Comparison of ENCODE assay signal across 8 cellular contexts in the genomic region with DNA sequence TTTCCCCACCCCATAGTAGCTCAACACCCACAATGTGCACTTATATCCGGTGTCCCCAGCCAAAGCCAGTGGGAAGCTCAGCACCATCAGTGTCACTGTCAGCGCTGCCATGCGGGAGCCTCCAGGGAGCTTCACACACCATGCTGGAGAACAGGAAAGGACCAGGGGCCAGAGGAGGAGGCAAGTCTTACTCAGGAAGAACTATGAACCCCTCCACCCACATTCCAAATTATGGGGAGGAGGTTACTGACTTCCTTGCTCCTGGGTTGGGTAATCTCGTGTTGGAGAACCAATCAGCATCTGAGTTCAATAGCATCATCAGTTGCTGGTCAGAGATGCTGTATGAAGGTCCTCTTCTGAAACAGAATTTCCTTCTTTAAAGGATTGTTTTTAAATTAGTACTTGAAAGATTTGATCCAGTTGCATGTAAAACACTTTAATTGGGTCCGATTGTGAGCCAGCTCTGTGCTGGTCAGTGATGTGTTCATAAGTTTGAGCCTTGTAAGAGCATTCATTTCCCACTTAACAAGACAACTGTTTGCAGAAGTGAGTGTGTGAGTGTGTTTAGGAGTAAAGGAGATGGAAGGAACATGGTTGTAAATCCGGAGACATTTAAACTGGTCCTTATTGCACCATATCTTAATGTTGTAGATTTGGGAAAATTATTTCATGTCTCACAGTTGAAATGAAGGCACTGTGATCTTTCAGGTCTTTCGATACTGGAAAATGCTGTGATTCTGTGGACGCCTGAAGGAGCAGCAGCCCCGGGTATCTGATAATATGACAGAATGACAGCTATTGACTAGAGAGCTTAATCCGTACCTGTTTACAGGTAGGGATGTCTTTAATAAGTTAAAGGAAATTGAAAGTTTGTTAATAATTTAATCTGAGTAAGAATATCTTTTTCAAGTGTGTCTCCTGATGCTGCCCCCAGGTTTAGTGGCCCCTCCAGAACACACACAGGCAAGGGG. TPM values are rescaled to one million over a fixed set of nuclear protein-coding genes. Genes with fewer than 3 reads are reported as not detected.
DNase-seq lines count a peak whose midpoint lies in the region; ATAC-seq and TF ChIP-seq lines count a peak whose summit lies in the region.
"Not testable (repeated sequence)": the region's sequence is repeated elsewhere in the genome, so short reads cannot be mapped to it uniquely, and the experiment has no call there.

No MANE protein-coding gene starts in this region.

- not testable (repeated sequence) for H3K4me1 Mint-ChIP-seq in effector memory CD8-positive, alpha-beta T cell (ENCODE audit: low read depth in 2 of 2)

- not testable (repeated sequence) for TF ChIP-seq RAD21 in liver (IDR thresholded peaks at IDR 0.05)

- WGBS in liver: 41% methylated on average over 10 of the region's 10 CpGs

- not testable (repeated sequence) for H3K36me3 Mint-ChIP-seq in effector memory CD8-positive, alpha-beta T cell (ENCODE audit: insufficient read depth)

- not testable (repeated sequence) for H3K36me3 ChIP-seq in GM06990 (ENCODE audit: control insufficient read depth, insufficient read depth, low read length); liver (ENCODE audit: control insufficient read depth in 4 of 4, insufficient read depth in 3 of 4, low read depth in 1 of 4, low read length in 3 of 4); subcutaneous abdominal adipose tissue (ENCODE audit: control insufficient read depth in 5 of 5, insufficient read depth in 5 of 5, low read length in 5 of 5)

- not testable (repeated sequence) for H3K9me3 ChIP-seq in liver (ENCODE audit: control insufficient read depth in 4 of 4, low read length in 3 of 4); subcutaneous abdominal adipose tissue (ENCODE audit: control insufficient read depth in 5 of 5, low read length in 5 of 5)

- H3K4me3 ChIP-seq in GM06990 (replicated peaks; ENCODE audit: low read depth, low read length) (peak overlapping the region; percentile 28; the same call in 1 of the 2 replicates), subcutaneous abdominal adipose tissue (ENCODE audit: low read depth in 1 of 5, low read length in 5 of 5) (peak overlapping the region in 2 of 5 donors; percentile 28 to 40)
- not testable (repeated sequence) for H3K4me3 ChIP-seq in liver (ENCODE audit: low read depth in 1 of 3, low read length in 3 of 3)

- ATAC-seq in GM19324 (IDR thresholded peaks at IDR 0.05; ENCODE audit: low FRiP score, unreplicated experiment) (peak; percentile 82), HG02571 (IDR thresholded peaks at IDR 0.05; ENCODE audit: unreplicated experiment) (peak; percentile 90), HG03439 (IDR thresholded peaks at IDR 0.05; ENCODE audit: unreplicated experiment) (peak; percentile 95)
- ATAC-seq in effector memory CD8-positive, alpha-beta T cell (replicated peaks): peak; percentile 95

- H3K27ac ChIP-seq in liver (ENCODE audit: low read depth in 1 of 2, low read length in 2 of 2): peak overlapping the region; percentile 50 to 56
- peak overlapping the region; percentile 26 for H3K27ac ChIP-seq in subcutaneous abdominal adipose tissue (ENCODE audit: low read depth, low read length)

- in situ Hi-C loops in SK-MEL-5 (cut with HindIII; ENCODE audit: low pct_unique_long_range_greater_than_20kb, low sequenced_read_pairs): not testable (repeated sequence)

- not testable (repeated sequence) for H3K27me3 ChIP-seq in GM06990 (replicated peaks; ENCODE audit: control insufficient read depth, insufficient read depth, low read length); liver (ENCODE audit: control insufficient read depth in 4 of 4, insufficient read depth in 4 of 4, low read length in 3 of 4); subcutaneous abdominal adipose tissue (ENCODE audit: control insufficient read depth in 5 of 5, insufficient read depth in 4 of 5, low read length in 5 of 5)

- peak overlapping the region in 1 of 2 donors; percentile 29 for H3K4me3 Mint-ChIP-seq in effector memory CD8-positive, alpha-beta T cell

- peak overlapping the region in 1 of 2 donors; percentile 41 for H3K27ac Mint-ChIP-seq in effector memory CD8-positive, alpha-beta T cell

- peak; percentile 65 for DNase-seq in GM06990 (ENCODE audit: extremely low read depth, insufficient read length)
- peak; percentile 8 for DNase-seq in SK-MEL-5 (ENCODE audit: low read depth, low spot score)
- DNase-seq in effector memory CD8-positive, alpha-beta T cell: peak in 1 of 3 experiments; percentile 19

- not testable (repeated sequence) for H3K9ac ChIP-seq in liver (ENCODE audit: low read depth in 1 of 2, low read length in 2 of 2); subcutaneous abdominal adipose tissue (ENCODE audit: low read length in 5 of 5)

- H3K9me3 Mint-ChIP-seq in effector memory CD8-positive, alpha-beta T cell: not testable (repeated sequence)

- H3K27me3 Mint-ChIP-seq in effector memory CD8-positive, alpha-beta T cell: peaks cover 30 to 67% of the 10 kb centered on the region in 2 donors

- not testable (repeated sequence) for H3K4me1 ChIP-seq in liver (ENCODE audit: control insufficient read depth in 4 of 4, insufficient read depth in 4 of 4, low read length in 3 of 4); subcutaneous abdominal adipose tissue (ENCODE audit: control insufficient read depth in 5 of 5, insufficient read depth in 5 of 5, low read length in 5 of 5)

- TF ChIP-seq CTCF in GM06990 (IDR thresholded peaks at IDR 0.05; ENCODE audit: insufficient read depth, low read length, poor library complexity, severe bottlenecking); liver (IDR thresholded peaks at IDR 0.05; ENCODE audit: low read depth, low read length, missing input control): not testable (repeated sequence)

RNA-seq across cellular contexts. Expression of a gene that starts 34.0 kb away (rescaled TPM):
- 5.7 and 10.0 TPM in 2 replicates for total RNA-seq in SK-MEL-5 (2014; rRNA removed; shearing (Covaris generic))
- 41.8 and 43.2 TPM in 2 replicates for polyA plus RNA-seq in SK-MEL-5 (2015; cell fraction: cytosol; rRNA removed)
- 13.3 and 20.8 TPM in 2 replicates for polyA plus RNA-seq in SK-MEL-5 (2015; cell fraction: nucleus; rRNA removed)
- total RNA-seq in liver: 10 to 100 TPM; 82.1 to 94.2 TPM
- 100 to 1,000 TPM in 1 of 2 donors, 10 to 100 TPM in 1; 53.4 to 145 TPM for polyA plus RNA-seq in liver

RNA-seq across cellular contexts. Expression of a gene that starts 56.4 kb away (rescaled TPM):
- total RNA-seq in SK-MEL-5 (2014; rRNA removed; shearing (Covaris generic)): 0.29 and 0.58 TPM in 2 replicates
- 2.2 and 3.3 TPM in 2 replicates for polyA plus RNA-seq in SK-MEL-5 (2015; cell fraction: cytosol; rRNA removed)
- 1.3 TPM in 1 of 2 replicates, not detected in the other for polyA plus RNA-seq in SK-MEL-5 (2015; cell fraction: nucleus; rRNA removed)
- total RNA-seq in liver: 10 to 100 TPM in 1 of 2 donors, 1 to 10 TPM in 1; 3.8 to 42.9 TPM
- 1 to 10 TPM in 1 of 2 donors, under 1 TPM in 1; 0.36 to 1.8 TPM for polyA plus RNA-seq in liver
